1 cellular context compared by ENCODE assay signal in the genomic region with DNA sequence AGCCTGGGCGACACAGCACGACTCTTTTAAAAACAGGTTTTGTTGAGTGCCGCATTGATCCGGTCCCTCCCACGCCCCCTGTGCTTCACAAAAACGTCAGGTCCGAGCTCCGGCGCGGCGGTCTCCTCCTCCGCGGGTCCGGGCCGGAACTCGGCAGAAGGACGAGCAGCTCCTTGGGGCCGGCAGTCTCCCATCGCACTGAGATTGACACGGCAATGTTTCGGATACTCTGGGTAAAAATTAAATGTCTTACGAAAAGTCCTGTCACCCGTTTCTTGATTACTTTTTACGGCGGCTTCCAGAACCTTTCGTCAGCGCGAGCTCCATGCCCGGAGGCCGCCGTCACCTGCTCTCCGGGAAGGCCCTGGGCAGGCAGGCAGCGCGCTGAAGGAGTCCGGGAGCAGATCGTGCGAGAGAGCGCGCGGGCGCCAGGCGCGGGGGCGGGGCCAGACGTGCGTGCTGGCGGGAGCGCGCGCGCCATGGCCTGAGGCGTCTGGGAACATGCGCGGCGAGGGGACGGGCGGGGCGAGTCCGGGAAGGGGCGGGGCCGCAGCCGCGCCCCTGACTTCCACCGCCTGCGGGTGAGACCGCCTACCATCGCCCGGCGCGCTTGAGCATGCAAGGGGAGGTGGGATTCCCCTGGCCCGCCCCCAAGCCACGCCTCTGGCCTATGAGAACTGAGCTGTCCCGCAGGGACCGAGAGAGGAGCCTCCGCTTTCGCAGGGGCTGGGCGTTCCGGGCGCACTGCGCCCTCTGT.
TF ChIP-seq lines count a peak whose summit lies in the region.

No MANE protein-coding gene starts in this region.

TF ChIP-seq in WTC11, 78 proteins besides CTCF, POLR2A, EP300 and RAD21 (continued from another document):
- TF ChIP-seq ELF4 (CRISPR knock-in tag; IDR thresholded peaks at IDR 0.05; ENCODE audit: low read depth) (no peak), SOX15 (CRISPR knock-in tag; IDR thresholded peaks at IDR 0.05) (no peak)
